In the genomic region with DNA sequence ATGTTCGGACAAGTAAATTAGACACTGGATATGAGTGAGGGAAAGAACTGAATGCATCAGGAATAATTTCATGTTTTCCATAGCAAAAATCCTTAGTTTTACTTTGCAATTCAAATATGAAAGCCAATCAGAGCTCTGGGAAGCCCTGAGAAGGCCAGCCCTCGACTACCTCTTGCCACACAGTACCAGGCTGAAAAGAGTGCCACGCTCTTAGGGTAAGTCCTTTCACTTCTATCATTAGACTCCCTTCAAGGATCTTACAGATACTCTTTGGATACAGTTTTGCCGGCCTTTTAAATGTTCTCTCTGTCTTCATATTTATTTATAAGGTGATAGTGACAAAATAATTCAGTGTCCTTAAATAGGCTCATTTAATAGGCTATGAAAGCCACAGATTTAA, we compare ENCODE assay signal across 14 cellular contexts. TPM values are rescaled to one million over a fixed set of nuclear protein-coding genes. Genes with fewer than 3 reads are reported as not detected.
A peak's percentile ranks its signal among the peaks of the same experiment; 100 is the strongest.
DNase-seq lines count a peak whose midpoint lies in the region; ATAC-seq and TF ChIP-seq lines count a peak whose summit lies in the region.
"Had no signal": no experiment of that assay in that cellular context is flagged by ENCODE, and none has a peak within 500 bp of the region (broad histone marks: within the 10 kb centered on the region; RNA-seq: fewer than 3 reads in every experiment).

No MANE protein-coding gene starts in this region.

- DNase-seq in left ventricle myocardium inferior (no peak), right cardiac atrium (no peak), breast epithelium (ENCODE audit: low spot score in 2 of 2) (no peak), lower lobe of right lung (no peak), upper lobe of left lung (peak in 1 of 2 donors; percentile 64), SIG-M5 treated with dmso at 0.1 percent for 504 hours (lab: John Stamatoyannopoulos, UW; ENCODE audit: unreplicated experiment) (no peak), ovary (no peak)
- no peak for DNase-seq in activated CD4-positive, alpha-beta T cell treated with anti-CD3 and anti-CD28 coated beads, Interleukin-2, amount 50 U/mL, for 48 hours
- DNase-seq: activated CD8-positive, alpha-beta memory T cell treated with anti-CD3 and anti-CD28 coated beads, Interleukin-2, amount 10 ng/mL, durations not matched to agents 7 days and 5 days; amniotic stem cell; erythroblast; Karpas-422; left cardiac atrium; NCI-H446 treated with DMSO at 0.1 percent for 48 hours had no signal

- TF ChIP-seq POLR2A in breast epithelium (IDR thresholded peaks at IDR 0.05) (no peak), upper lobe of left lung (IDR thresholded peaks at IDR 0.05) (no peak), ovary (IDR thresholded peaks at IDR 0.05) (no peak)

- TF ChIP-seq EP300 in upper lobe of left lung (IDR thresholded peaks at IDR 0.05): no peak
- no peak for TF ChIP-seq EP300 in ovary (IDR thresholded peaks at IDR 0.05)

- peak overlapping the region; percentile 70 for H3K4me3 ChIP-seq in left ventricle myocardium inferior
- no peak overlapping the region for H3K4me3 ChIP-seq in right cardiac atrium (ENCODE audit: low read length)
- peak overlapping the region in 1 of 3 donors; percentile 59 for H3K4me3 ChIP-seq in breast epithelium
- H3K4me3 ChIP-seq in lower lobe of right lung: peak overlapping the region; percentile 66
- H3K4me3 ChIP-seq in upper lobe of left lung: peak overlapping the region in 1 of 4 donors; percentile 54
- no peak overlapping the region for H3K4me3 ChIP-seq in ovary

- TF ChIP-seq CTCF in left ventricle myocardium inferior (IDR thresholded peaks at IDR 0.05; ENCODE audit: borderline replicate concordance) (no peak), breast epithelium (IDR thresholded peaks at IDR 0.05) (no peak), lower lobe of right lung (IDR thresholded peaks at IDR 0.05) (no peak), upper lobe of left lung (IDR thresholded peaks at IDR 0.05) (no peak), ovary (IDR thresholded peaks at IDR 0.05) (no peak)

- no peaks in the 10 kb centered on the region for H3K9me3 ChIP-seq in left ventricle myocardium inferior (replicated peaks)
- H3K9me3 ChIP-seq in right cardiac atrium (ENCODE audit: control insufficient read depth, low read length): no peaks in the 10 kb centered on the region
- no peaks in the 10 kb centered on the region for H3K9me3 ChIP-seq in breast epithelium
- no peaks in the 10 kb centered on the region for H3K9me3 ChIP-seq in lower lobe of right lung
- H3K9me3 ChIP-seq in upper lobe of left lung: no peaks in the 10 kb centered on the region
- H3K9me3 ChIP-seq in ovary: no peaks in the 10 kb centered on the region

- 82% methylated on average over 4 of the region's 4 CpGs for WGBS in right cardiac atrium
- 63 to 68% methylated on average over 4 of the region's 4 CpGs for WGBS in upper lobe of left lung, 2 donors
- WGBS in ovary, 3 donors: 90 to 96% (median 91%) methylated on average over 4 of the region's 4 CpGs

- H3K36me3 ChIP-seq in left ventricle myocardium inferior (no peaks in the 10 kb centered on the region), breast epithelium (no peaks in the 10 kb centered on the region), lower lobe of right lung (no peaks in the 10 kb centered on the region), upper lobe of left lung (no peaks in the 10 kb centered on the region), ovary (no peaks in the 10 kb centered on the region)

- peaks cover 43% of the 10 kb centered on the region for H3K27me3 ChIP-seq in left ventricle myocardium inferior (ENCODE audit: low read depth)
- H3K27me3 ChIP-seq in right cardiac atrium (ENCODE audit: control insufficient read depth, insufficient read depth): no peaks in the 10 kb centered on the region
- H3K27me3 ChIP-seq in breast epithelium: no peaks in the 10 kb centered on the region
- H3K27me3 ChIP-seq in lower lobe of right lung (ENCODE audit: low read depth): peaks cover 28% of the 10 kb centered on the region
- H3K27me3 ChIP-seq in upper lobe of left lung: peaks cover 0 to 8% (median 2%) of the 10 kb centered on the region in 4 donors
- H3K27me3 ChIP-seq in ovary: no peaks in the 10 kb centered on the region

- H3K4me1 ChIP-seq in left ventricle myocardium inferior (peaks cover 45% of the 10 kb centered on the region), right cardiac atrium (ENCODE audit: control insufficient read depth, insufficient read depth, low read length) (peaks cover 4% of the 10 kb centered on the region), breast epithelium (no peaks in the 10 kb centered on the region), lower lobe of right lung (peaks cover 8% of the 10 kb centered on the region), upper lobe of left lung (peaks cover 5 to 31% (median 13%) of the 10 kb centered on the region in 4 donors), ovary (ENCODE audit: insufficient read depth) (no peaks in the 10 kb centered on the region)

- intact Hi-C loops in left ventricle myocardium inferior (cut with micrococcal nuclease) (no loop called here), right cardiac atrium (cut with DNase I) (no loop called here), breast epithelium (cut with DNase I; ENCODE audit: low total_unique reads) (no loop called here), lower lobe of right lung (cut with DNase I) (no loop called here), ovary (cut with DNase I) (no loop called here)

- no peak for ATAC-seq in right cardiac atrium
- ATAC-seq in lower lobe of right lung: peak in 1 of 2 donors; percentile 61
- ATAC-seq in upper lobe of left lung (ENCODE audit: low FRiP score in 2 of 2): no peak
- ATAC-seq: activated CD8-positive, alpha-beta memory T cell treated with anti-CD3 and anti-CD28 coated beads, Interleukin-2, amount 10 ng/mL, durations not matched to agents 7 days and 5 days had no signal

- peak overlapping the region; percentile 81 for H3K27ac ChIP-seq in left ventricle myocardium inferior (replicated peaks)
- no peak overlapping the region for H3K27ac ChIP-seq in right cardiac atrium (ENCODE audit: low read length)
- peak overlapping the region; percentile 29 to 83 for H3K27ac ChIP-seq in breast epithelium
- peak overlapping the region; percentile 88 for H3K27ac ChIP-seq in lower lobe of right lung
- H3K27ac ChIP-seq in upper lobe of left lung: peak overlapping the region; percentile 81 to 85 (median 84)
- H3K27ac ChIP-seq in ovary: no peak overlapping the region

RNA-seq across cellular contexts. Expression of a gene that starts 1.9 kb away (rescaled TPM):
- total RNA-seq in left ventricle myocardium inferior (77.1 TPM), right cardiac atrium (10 to 100 TPM; 45.9 to 56.5 (median 54.7) TPM), breast epithelium (10 to 100 TPM in 2 of 3 donors, 1 to 10 TPM in 1; 2.2 to 37.3 (median 16.1) TPM), lower lobe of right lung (27.9 TPM), upper lobe of left lung (10 to 100 TPM; 27.0 to 54.7 (median 36.8) TPM), ovary (10 to 100 TPM in 1 of 7 donors, 1 to 10 TPM in 6; 1.8 to 33.4 (median 5.1) TPM)
- polyA plus RNA-seq in right cardiac atrium (27.0 TPM), ovary (1 to 10 TPM in 1 of 2 donors, under 1 TPM in 1; 0.87 to 2.6 TPM)
- total RNA-seq: activated CD8-positive, alpha-beta memory T cell treated with anti-CD3 and anti-CD28 coated beads, Interleukin-2, amount 10 ng/mL, durations not matched to agents 7 days and 5 days had no signal

Comparison
In these comparisons a context has a peak if more than half of its experiments do, and no peak if none do; other contexts are left out.
1. H3K27ac ChIP-seq: peak in left ventricle myocardium inferior (single experiment), breast epithelium (2 of 2), lower lobe of right lung (single experiment) and upper lobe of left lung (4 of 4); none in right cardiac atrium (single experiment) and ovary (0 of 2).
2. H3K4me3 ChIP-seq: peak in left ventricle myocardium inferior (single experiment) and lower lobe of right lung (single experiment); none in right cardiac atrium (single experiment) and ovary (single experiment).